ENCODE assay signal across 14 cellular contexts in genomic region chr11:85791326-85791990, GRCh38.
"Had no signal": no experiment of that assay in that cellular context is flagged by ENCODE, and none has a peak within 500 bp of the region (broad histone marks: within the 10 kb centered on the region; RNA-seq: fewer than 3 reads in every experiment).

No MANE protein-coding gene starts in this region.

- H3K27me3 ChIP-seq: ascending aorta, dorsolateral prefrontal cortex, ovary, sigmoid colon, uterus had no signal

- H3K27ac Mint-ChIP-seq: activated naive CD4-positive, alpha-beta T cell treated with anti-CD3 and anti-CD28 coated beads for 36 hours; activated naive CD8-positive, alpha-beta T cell treated with anti-CD3 and anti-CD28 coated beads, Interleukin-2, amount 50 U/mL, for 24 hours; activated T-helper 17 cell treated with anti-CD3 and anti-CD28 coated beads, Interleukin-2, amount 50 U/mL, for 72 hours; endodermal cell; stimulated activated memory B cell treated with anti-CD40 and anti-IgM and Interleukin-4, amounts not matched to agents 10 μg/mL and 1 μg/mL and 100 μg/mL, for 72 hours had no signal

- H3K4me3 Mint-ChIP-seq: activated naive CD4-positive, alpha-beta T cell treated with anti-CD3 and anti-CD28 coated beads for 36 hours; activated naive CD8-positive, alpha-beta T cell treated with anti-CD3 and anti-CD28 coated beads, Interleukin-2, amount 50 U/mL, for 24 hours; activated T-helper 17 cell treated with anti-CD3 and anti-CD28 coated beads, Interleukin-2, amount 50 U/mL, for 72 hours; endodermal cell; neural crest cell; stimulated activated memory B cell treated with anti-CD40 and anti-IgM and Interleukin-4, amounts not matched to agents 10 μg/mL and 1 μg/mL and 100 μg/mL, for 72 hours had no signal

- H3K4me3 ChIP-seq: ascending aorta, dorsolateral prefrontal cortex, ovary, sigmoid colon, uterus had no signal

- ATAC-seq: activated naive CD8-positive, alpha-beta T cell treated with anti-CD3 and anti-CD28 coated beads, Interleukin-2, amount 50 U/mL, for 24 hours; stimulated activated memory B cell treated with anti-CD40 and anti-IgM and Interleukin-4, amounts not matched to agents 10 μg/mL and 1 μg/mL and 100 μg/mL, for 72 hours had no signal

- H3K9me3 Mint-ChIP-seq: activated naive CD4-positive, alpha-beta T cell treated with anti-CD3 and anti-CD28 coated beads for 36 hours; activated naive CD8-positive, alpha-beta T cell treated with anti-CD3 and anti-CD28 coated beads, Interleukin-2, amount 50 U/mL, for 24 hours; activated T-helper 17 cell treated with anti-CD3 and anti-CD28 coated beads, Interleukin-2, amount 50 U/mL, for 72 hours; neural crest cell; stimulated activated memory B cell treated with anti-CD40 and anti-IgM and Interleukin-4, amounts not matched to agents 10 μg/mL and 1 μg/mL and 100 μg/mL, for 72 hours had no signal

- DNase-seq: activated CD4-positive, CD25-positive, alpha-beta regulatory T cell; activated naive CD4-positive, alpha-beta T cell treated with anti-CD3 and anti-CD28 coated beads for 36 hours; activated naive CD8-positive, alpha-beta T cell treated with anti-CD3 and anti-CD28 coated beads, Interleukin-2, amount 50 U/mL, for 24 hours; dorsolateral prefrontal cortex; endodermal cell; kidney; mesenchymal stem cell; ovary; sigmoid colon; uterus had no signal

- H3K27me3 Mint-ChIP-seq: activated naive CD8-positive, alpha-beta T cell treated with anti-CD3 and anti-CD28 coated beads, Interleukin-2, amount 50 U/mL, for 24 hours; activated T-helper 17 cell treated with anti-CD3 and anti-CD28 coated beads, Interleukin-2, amount 50 U/mL, for 72 hours; stimulated activated memory B cell treated with anti-CD40 and anti-IgM and Interleukin-4, amounts not matched to agents 10 μg/mL and 1 μg/mL and 100 μg/mL, for 72 hours had no signal

- H3K4me1 Mint-ChIP-seq: activated T-helper 17 cell treated with anti-CD3 and anti-CD28 coated beads, Interleukin-2, amount 50 U/mL, for 72 hours; neural crest cell; stimulated activated memory B cell treated with anti-CD40 and anti-IgM and Interleukin-4, amounts not matched to agents 10 μg/mL and 1 μg/mL and 100 μg/mL, for 72 hours had no signal

- H3K9me3 ChIP-seq: ascending aorta, ovary, sigmoid colon, uterus had no signal

- H3K4me1 ChIP-seq: ascending aorta, sigmoid colon, uterus had no signal

- H3K27ac ChIP-seq: ascending aorta, dorsolateral prefrontal cortex, ovary, sigmoid colon, uterus had no signal

- H3K36me3 ChIP-seq: ascending aorta, ovary, sigmoid colon, uterus had no signal

- H3K36me3 Mint-ChIP-seq: stimulated activated memory B cell treated with anti-CD40 and anti-IgM and Interleukin-4, amounts not matched to agents 10 μg/mL and 1 μg/mL and 100 μg/mL, for 72 hours had no signal
